8 cellular contexts compared by ENCODE assay signal in genomic region chr18:57819671-57820460, GRCh38. TPM values are rescaled to one million over a fixed set of nuclear protein-coding genes. Genes with fewer than 3 reads are reported as not detected.
A peak's percentile ranks its signal among the peaks of the same experiment; 100 is the strongest.
DNase-seq lines count a peak whose midpoint lies in the region; ATAC-seq, FAIRE-seq and TF ChIP-seq lines count a peak whose summit lies in the region.
"Had no signal": no experiment of that assay in that cellular context is flagged by ENCODE, and none has a peak within 500 bp of the region (broad histone marks: within the 10 kb centered on the region; RNA-seq: fewer than 3 reads in every experiment).

No MANE protein-coding gene starts in this region.

- ATAC-seq in GM19452 (IDR thresholded peaks at IDR 0.05; ENCODE audit: unreplicated experiment), result peak; percentile 75
- peak; percentile 63 for ATAC-seq in aorta (ENCODE audit: low FRiP score)
- no peak for ATAC-seq in GM18505 (IDR thresholded peaks at IDR 0.05; ENCODE audit: unreplicated experiment)

- H3K9me3 ChIP-seq in MG63, result peaks cover 4% of the 10 kb centered on the region; the same call in 1 of the 2 replicates
- H3K9me3 ChIP-seq in kidney (ENCODE audit: control insufficient read depth in 1 of 2, low read length in 2 of 2), result no peaks in the 10 kb centered on the region
- H3K9me3 ChIP-seq in aorta (ENCODE audit: control insufficient read depth, low read length), result no peaks in the 10 kb centered on the region

- H3K4me3 ChIP-seq in MG63 (no peak overlapping the region), kidney (ENCODE audit: low read length in 2 of 2) (no peak overlapping the region), aorta (ENCODE audit: low read length in 2 of 2) (no peak overlapping the region)

- WGBS in aorta, 2 donors, result 3 to 5% methylated on average over 10 of the region's 10 CpGs

- TF ChIP-seq POLR2A in GM18505 (IDR thresholded peaks at IDR 0.05; ENCODE audit: borderline replicate concordance, extremely low read depth, insufficient read depth, insufficient read length), result no peak

- TF ChIP-seq CTCF in kidney (IDR thresholded peaks at IDR 0.05; ENCODE audit: borderline replicate concordance, extremely low read depth, insufficient read depth), result no peak

- DNase-seq in MG63 (peak; percentile 68), amniotic stem cell (lab: John Stamatoyannopoulos, UW) (peak; percentile 40), kidney (no peak), aorta (peak; percentile 79 to 86)
- DNase-seq in activated CD4-positive, alpha-beta T cell treated with anti-CD3 and anti-CD28 coated beads, Interleukin-2, amount 50 U/mL, for 48 hours, result no peak

- intact Hi-C loops in kidney (cut with DNase I), result no loop called here
- intact Hi-C loops in aorta (cut with DNase I), result no loop called here

- H3K4me1 ChIP-seq in kidney (ENCODE audit: control insufficient read depth in 1 of 2, insufficient read depth in 1 of 2, low read depth in 1 of 2, low read length in 2 of 2), result peaks cover 0 to 3% of the 10 kb centered on the region in 2 donors
- H3K4me1 ChIP-seq in aorta (ENCODE audit: control insufficient read depth in 1 of 2, insufficient read depth in 2 of 2, low read length in 2 of 2), result no peaks in the 10 kb centered on the region

- H3K27ac ChIP-seq in kidney (ENCODE audit: low read depth in 2 of 2, low read length in 2 of 2) (peak overlapping the region; percentile 40), aorta (ENCODE audit: low read depth in 1 of 2, low read length in 2 of 2) (peak overlapping the region in 1 of 2 donors; percentile 12)

- H3K36me3 ChIP-seq in MG63, result no peaks in the 10 kb centered on the region
- no peaks in the 10 kb centered on the region for H3K36me3 ChIP-seq in kidney (ENCODE audit: control insufficient read depth in 1 of 2, insufficient read depth in 2 of 2, low read length in 2 of 2)
- H3K36me3 ChIP-seq in aorta (ENCODE audit: control insufficient read depth in 1 of 2, insufficient read depth in 2 of 2, low read length in 1 of 2), result no peaks in the 10 kb centered on the region

- no peak for FAIRE-seq in kidney (lab: Jason Lieb, UNC)

- no peak overlapping the region for H3K9ac ChIP-seq in kidney (ENCODE audit: low read length in 2 of 2)

- no peaks in the 10 kb centered on the region for H3K27me3 ChIP-seq in MG63
- no peaks in the 10 kb centered on the region for H3K27me3 ChIP-seq in aorta (ENCODE audit: control insufficient read depth in 1 of 2, insufficient read depth in 2 of 2, low read length in 1 of 2)

RNA-seq across cellular contexts. Expression of gene ATP8B1, which starts 16.8 kb away (rescaled TPM):
- total RNA-seq in MG63 (2014; rRNA removed; shearing (Covaris generic); ENCODE audit: low replicate concordance), result 61.4 and 68.0 TPM in 2 replicates
- total RNA-seq in kidney (40.8 TPM), aorta (100 to 1,000 TPM in 1 of 2 donors, 10 to 100 TPM in 1; 76.5 to 101 TPM)
- polyA plus RNA-seq in kidney (ENCODE audit: insufficient read depth, low read depth, low replicate concordance) (5.2 TPM), aorta (10 to 100 TPM; 11.6 to 33.1 TPM)
- total RNA-seq: T-helper 1 cell treated with Interleukin-12 subunit alpha and Interleukin-12 subunit beta and Interleukin-4 antibody, amounts not matched to agents 30 ng/mL and 1 ng/mL, for 36 hours had no signal

Comparison
In these comparisons a context has a peak if more than half of its experiments do, and no peak if none do; other contexts are left out.
1. DNase-seq: peak in MG63 (single experiment), amniotic stem cell (single experiment) and aorta (2 of 2); none in kidney (single experiment) and activated CD4-positive, alpha-beta T cell treated with anti-CD3 and anti-CD28 coated beads, Interleukin-2, amount 50 U/mL, for 48 hours (0 of 2).